8 cellular contexts compared by ENCODE assay signal in genomic region chr9:92764381-92764987, GRCh38. TPM values are rescaled to one million over a fixed set of nuclear protein-coding genes. Genes with fewer than 3 reads are reported as not detected.
A peak's percentile ranks its signal among the peaks of the same experiment; 100 is the strongest.
DNase-seq lines count a peak whose midpoint lies in the region; ATAC-seq, FAIRE-seq and TF ChIP-seq lines count a peak whose summit lies in the region.
"Had no signal": no experiment of that assay in that cellular context is flagged by ENCODE, and none has a peak within 500 bp of the region (broad histone marks: within the 10 kb centered on the region; RNA-seq: fewer than 3 reads in every experiment).

BICD2 (minus strand) TSS chr9:92764833; CDS start chr9:92764744, 89 bp downstream.

- H3K27me3 Mint-ChIP-seq in stimulated activated naive CD8-positive, alpha-beta T cell treated with anti-CD3 and anti-CD28 coated beads, Interleukin-15, Interleukin-2, amounts not matched to agents 100 ng/mL and 50 ng/mL, for 24 hours, result no peaks in the 10 kb centered on the region

- no peaks in the 10 kb centered on the region for H3K36me3 ChIP-seq in keratinocyte (ENCODE audit: control insufficient read depth in 2 of 2, extremely low read depth in 1 of 2, insufficient read depth in 2 of 2, low read length in 2 of 2)

- H3K27me3 ChIP-seq in keratinocyte (ENCODE audit: control insufficient read depth, extremely low read depth, insufficient read depth, low read length), result no peaks in the 10 kb centered on the region

- H3K4me1 ChIP-seq in keratinocyte (ENCODE audit: control insufficient read depth, extremely low read depth, insufficient read depth, low read length), result peaks cover 48% of the 10 kb centered on the region

- peak within 1 kb of the TSS; percentile 86 for H3K27ac Mint-ChIP-seq in stimulated activated naive CD8-positive, alpha-beta T cell treated with anti-CD3 and anti-CD28 coated beads, Interleukin-15, Interleukin-2, amounts not matched to agents 100 ng/mL and 50 ng/mL, for 24 hours

- H3K27ac ChIP-seq in keratinocyte (ENCODE audit: control insufficient read depth, insufficient read depth, low read length), result peak within 1 kb of the TSS; percentile 91

- peak within 1 kb of the TSS; percentile 85 for H3K4me3 ChIP-seq in astrocyte of the cerebellum (ENCODE audit: low read depth, low read length)
- peak within 1 kb of the TSS; percentile 76 to 93 (median 79) for H3K4me3 ChIP-seq in keratinocyte (ENCODE audit: control insufficient read depth in 2 of 3, extremely low read depth in 1 of 3, insufficient read depth in 2 of 3, low read depth in 1 of 3, low read length in 3 of 3)

- H3K9me1 ChIP-seq in keratinocyte (ENCODE audit: control insufficient read depth, extremely low read depth, insufficient read depth, low read length), result peaks cover 13% of the 10 kb centered on the region

- no peaks in the 10 kb centered on the region for H3K36me3 Mint-ChIP-seq in stimulated activated naive CD8-positive, alpha-beta T cell treated with anti-CD3 and anti-CD28 coated beads, Interleukin-15, Interleukin-2, amounts not matched to agents 100 ng/mL and 50 ng/mL, for 24 hours (ENCODE audit: low read depth)

- H3K9ac ChIP-seq in keratinocyte (ENCODE audit: control insufficient read depth, extremely low read depth, insufficient read depth, low read length), result peak within 1 kb of the TSS; percentile 91

- no peak for DNase-seq in astrocyte of the cerebellum (ENCODE audit: low read depth)
- DNase-seq in keratinocyte (ENCODE audit: low read depth, low spot score), result no peak
- no peak for DNase-seq in hippocampal formation (lab: John Stamatoyannopoulos, UW)
- DNase-seq in NCI-H1436 treated with DMSO at 0.1 percent for 48 hours (lab: John Stamatoyannopoulos, UW), result no peak

- in situ Hi-C loops in astrocyte of the cerebellum (cut with HindIII; ENCODE audit: low sequenced_read_pairs), result no loop called here

- H3K9me3 ChIP-seq in keratinocyte (ENCODE audit: control insufficient read depth, low read depth, low read length), result no peaks in the 10 kb centered on the region

- ATAC-seq in GM19372 (IDR thresholded peaks at IDR 0.05; ENCODE audit: low read depth, unreplicated experiment) (peak; percentile 92), HG03521 (IDR thresholded peaks at IDR 0.05; ENCODE audit: unreplicated experiment) (peak; percentile 91)

- TF ChIP-seq CTCF in astrocyte of the cerebellum (IDR thresholded peaks at IDR 0.05; ENCODE audit: low read depth, low read length, missing control alignments), result no peak
- no peak for TF ChIP-seq CTCF in keratinocyte (optimal IDR thresholded peaks at IDR 0.05 in 1 of 3, IDR thresholded peaks at IDR 0.05 in 1 of 3, conservative IDR thresholded peaks at IDR 0.05 in 1 of 3; ENCODE audit: extremely low read depth in 1 of 3, insufficient read depth in 2 of 3, low read length in 3 of 3)

- dilution Hi-C loops in keratinocyte (cut with MboI; ENCODE audit: extremely low pct_ligation_motif_present, low sequenced_read_pairs), result no loop called here

- H4K20me1 ChIP-seq in keratinocyte (ENCODE audit: control insufficient read depth, extremely low read depth, insufficient read depth, low read length), result peaks cover 37% of the 10 kb centered on the region

- peak within 1 kb of the TSS; percentile 71 for H2AFZ ChIP-seq in keratinocyte (ENCODE audit: control insufficient read depth, low read length)

- peak within 1 kb of the TSS; percentile 95 for H3K4me2 ChIP-seq in keratinocyte (ENCODE audit: control insufficient read depth, extremely low read depth, insufficient read depth, low read depth, low read length)

- H3K4me1 Mint-ChIP-seq in stimulated activated naive CD8-positive, alpha-beta T cell treated with anti-CD3 and anti-CD28 coated beads, Interleukin-15, Interleukin-2, amounts not matched to agents 100 ng/mL and 50 ng/mL, for 24 hours (ENCODE audit: low read depth), result peaks cover 47% of the 10 kb centered on the region

- peaks cover 51% of the 10 kb centered on the region for H3K79me2 ChIP-seq in keratinocyte (ENCODE audit: control insufficient read depth, insufficient read depth, low read length)

- no peaks in the 10 kb centered on the region for H3K9me3 Mint-ChIP-seq in stimulated activated naive CD8-positive, alpha-beta T cell treated with anti-CD3 and anti-CD28 coated beads, Interleukin-15, Interleukin-2, amounts not matched to agents 100 ng/mL and 50 ng/mL, for 24 hours

- peak within 1 kb of the TSS; percentile 89 for H3K4me3 Mint-ChIP-seq in stimulated activated naive CD8-positive, alpha-beta T cell treated with anti-CD3 and anti-CD28 coated beads, Interleukin-15, Interleukin-2, amounts not matched to agents 100 ng/mL and 50 ng/mL, for 24 hours

- no peak for FAIRE-seq in keratinocyte (lab: Jason Lieb, UNC)
- FAIRE-seq: islet of Langerhans had no signal

RNA-seq across cellular contexts. Expression of gene BICD2, which starts in this region (rescaled TPM):
- polyA plus RNA-seq in keratinocyte, result 26.9 to 47.3 TPM (median 41.9 TPM) in 3 replicates
- polyA plus RNA-seq in keratinocyte (2011; ENCODE audit: low read depth), result 97.4 TPM
- 42.9 and 60.3 TPM in 2 replicates for polyA plus RNA-seq in keratinocyte (2011; cell fraction: cytosol; rRNA removed)
- 76.7 and 81.0 TPM in 2 replicates for polyA plus RNA-seq in keratinocyte (2011; cell fraction: nucleus; rRNA removed)
- 63.7 and 91.3 TPM in 2 replicates for polyA plus RNA-seq in keratinocyte (2012; ENCODE audit: low replicate concordance)
- 38.6 to 50.1 TPM (median 44.3 TPM) in 3 replicates for polyA minus RNA-seq in keratinocyte
- 57.0 TPM for polyA minus RNA-seq in keratinocyte (2011; cell fraction: cytosol; rRNA and poly(A)+ RNA removed)
- 45.6 and 62.4 TPM in 2 replicates for polyA minus RNA-seq in keratinocyte (2011; cell fraction: nucleus; rRNA and poly(A)+ RNA removed)
